In genomic region chr18:9019135-9019534, GRCh38 we compare ENCODE assay signal across 16 cellular contexts.
DNase-seq lines count a peak whose midpoint lies in the region; ATAC-seq and TF ChIP-seq lines count a peak whose summit lies in the region.
"Had no signal": no experiment of that assay in that cellular context is flagged by ENCODE, and none has a peak within 500 bp of the region (broad histone marks: within the 10 kb centered on the region; RNA-seq: fewer than 3 reads in every experiment).

No MANE protein-coding gene starts in this region.

- H3K79me2 ChIP-seq in ACC112 (ENCODE audit: control insufficient read depth, insufficient read depth, low read length, unreplicated experiment): no peaks in the 10 kb centered on the region

- intact Hi-C loops in Panc1 (cut with micrococcal nuclease; ENCODE audit: unreplicated experiment): no loop called here
- intact Hi-C loops in posterior cingulate gyrus (cut with DNase I): no loop called here

- H3K27ac Mint-ChIP-seq in HFFc6 (peak overlapping the region; percentile 95; the same call in 1 of the 2 replicates), neural crest cell (ENCODE audit: unreplicated experiment) (peak overlapping the region; percentile 29)
- H3K27ac Mint-ChIP-seq: CD4-positive, CD25-positive, alpha-beta regulatory T cell had no signal

- H3K27me3 ChIP-seq in ACC112 (ENCODE audit: insufficient read depth, low read length) (no peaks in the 10 kb centered on the region), Panc1 (ENCODE audit: control insufficient read depth, insufficient read depth, low read length) (no peaks in the 10 kb centered on the region)
- H3K27me3 ChIP-seq: BE2C had no signal

- no peak for ATAC-seq in Panc1
- ATAC-seq in GM21447 (IDR thresholded peaks at IDR 0.05; ENCODE audit: unreplicated experiment): no peak
- ATAC-seq: HepG2 had no signal

- H3K27me3 Mint-ChIP-seq in HFFc6 (ENCODE audit: insufficient read depth): no peaks in the 10 kb centered on the region
- peaks cover 2% of the 10 kb centered on the region for H3K27me3 Mint-ChIP-seq in neural crest cell (ENCODE audit: low read depth)
- H3K27me3 Mint-ChIP-seq: CD4-positive, CD25-positive, alpha-beta regulatory T cell had no signal

- DNase-seq in HFFc6 (no peak), Panc1 (ENCODE audit: low read depth, low spot score) (no peak), neural crest cell (ENCODE audit: low read depth, low spot score) (no peak), GM19240 (ENCODE audit: insufficient read length, low spot score) (no peak), posterior cingulate gyrus (no peak)
- no peak for DNase-seq in activated effector memory CD4-positive, alpha-beta T cell treated with Interleukin-2 at 50 U/mL for 16 hours
- DNase-seq: 8988T; ACHN; BE2C; C1 segment of cervical spinal cord; Caco-2; CD4-positive, CD25-positive, alpha-beta regulatory T cell; HCEC 1CT had no signal

- TF ChIP-seq CTCF in HFFc6 (IDR thresholded peaks at IDR 0.05): no peak
- TF ChIP-seq CTCF in Panc1 (IDR thresholded peaks at IDR 0.05): no peak
- TF ChIP-seq CTCF in neural crest cell (conservative IDR thresholded peaks at IDR 0.05): no peak

- H3K4me1 Mint-ChIP-seq in HFFc6 (ENCODE audit: low read depth) (peaks cover 45% of the 10 kb centered on the region), neural crest cell (peaks cover 12% of the 10 kb centered on the region)

- CTCF ChIA-PET in Panc1 (lab: Charles Lee): interaction anchor here (1.1 kb wide), 1 partner anchor 19 kb away, joined by 3 read pairs; no protein-coding TSS in a partner anchor

- H3K36me3 ChIP-seq in ACC112 (ENCODE audit: insufficient read depth, low read length) (no peaks in the 10 kb centered on the region), Panc1 (ENCODE audit: control insufficient read depth, insufficient read depth, low read length) (no peaks in the 10 kb centered on the region)
- H3K36me3 ChIP-seq: BE2C had no signal

- no peak overlapping the region for H3K4me3 ChIP-seq in ACC112 (ENCODE audit: low read depth, low read length)
- no peak overlapping the region for H3K4me3 ChIP-seq in Panc1 (ENCODE audit: low read depth in 2 of 2, low read length in 2 of 2)

- H3K27ac ChIP-seq in ACC112 (ENCODE audit: low read depth, low read length): peak overlapping the region; percentile 100
- peak overlapping the region; percentile 88; the same call in 1 of the 2 replicates for H3K27ac ChIP-seq in Panc1 (ENCODE audit: low read length)

- no peak overlapping the region for H2AFZ ChIP-seq in ACC112 (ENCODE audit: low read length, unreplicated experiment)

- H3K4me3 Mint-ChIP-seq in HFFc6 (no peak overlapping the region), neural crest cell (no peak overlapping the region)
- H3K4me3 Mint-ChIP-seq: CD4-positive, CD25-positive, alpha-beta regulatory T cell had no signal

- peaks cover 8% of the 10 kb centered on the region; the same call in 1 of the 2 replicates for H3K9me3 ChIP-seq in Panc1 (ENCODE audit: control insufficient read depth, insufficient read depth, low read depth, low read length)
- H3K9me3 ChIP-seq: BE2C, Caco-2 had no signal

- H3K4me1 ChIP-seq in ACC112 (ENCODE audit: control insufficient read depth, insufficient read depth, low read length, unreplicated experiment): peaks cover 43% of the 10 kb centered on the region
- peaks cover 23% of the 10 kb centered on the region for H3K4me1 ChIP-seq in Panc1 (ENCODE audit: control insufficient read depth, insufficient read depth, low read length)
- H3K4me1 ChIP-seq: BE2C, Caco-2 had no signal

- POLR2A ChIA-PET in Panc1 (lab: Charles Lee): interaction anchor here (0.5 kb wide), 1 partner anchor 98 kb away, joined by 3 read pairs; no protein-coding TSS in a partner anchor

- in situ Hi-C loops in Panc1 (cut with HindIII; ENCODE audit: low pct_unique_long_range_greater_than_20kb, low sequenced_read_pairs): no loop called here

- peaks cover 6% of the 10 kb centered on the region; the same call in 1 of the 2 replicates for H3K36me3 Mint-ChIP-seq in HFFc6 (ENCODE audit: low read depth)
- H3K36me3 Mint-ChIP-seq in neural crest cell (ENCODE audit: low read depth): no peaks in the 10 kb centered on the region
- H3K36me3 Mint-ChIP-seq: CD4-positive, CD25-positive, alpha-beta regulatory T cell had no signal

- H3K9me3 Mint-ChIP-seq in HFFc6 (no peaks in the 10 kb centered on the region), neural crest cell (no peaks in the 10 kb centered on the region)
- H3K9me3 Mint-ChIP-seq: CD4-positive, CD25-positive, alpha-beta regulatory T cell had no signal

- no TSS peak for BruUV-seq in Panc1 (replicated peaks; lab: Mats Ljungman, UMichigan)
